In the genomic region with DNA sequence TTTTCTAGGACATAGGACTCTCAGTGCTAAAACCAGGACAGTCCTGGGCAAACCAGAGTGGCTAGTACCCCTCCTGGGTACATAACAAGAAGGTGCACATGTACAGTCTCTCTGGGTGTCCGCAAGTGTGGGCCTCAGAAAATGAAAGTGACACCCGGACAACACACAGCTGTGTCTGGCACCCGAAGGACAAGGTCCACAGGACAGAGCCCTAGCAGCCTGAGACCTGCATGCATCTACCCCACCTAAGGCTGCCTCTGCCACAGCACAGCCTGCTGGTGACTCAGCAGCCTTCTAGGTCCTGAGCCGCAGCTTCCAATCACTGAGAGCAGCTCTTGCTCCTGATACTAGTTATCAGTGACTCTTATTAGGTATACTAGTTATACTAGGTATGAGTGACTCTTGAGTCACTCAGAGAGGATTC, we compare ENCODE assay signal across 1 cellular context.
TF ChIP-seq lines count a peak whose summit lies in the region.

No MANE protein-coding gene starts in this region.

TF ChIP-seq in HepG2, 621 proteins besides CTCF, POLR2A, EP300 and RAD21 (continued from another document and continues in another):
- TF ChIP-seq, protein P1, sequence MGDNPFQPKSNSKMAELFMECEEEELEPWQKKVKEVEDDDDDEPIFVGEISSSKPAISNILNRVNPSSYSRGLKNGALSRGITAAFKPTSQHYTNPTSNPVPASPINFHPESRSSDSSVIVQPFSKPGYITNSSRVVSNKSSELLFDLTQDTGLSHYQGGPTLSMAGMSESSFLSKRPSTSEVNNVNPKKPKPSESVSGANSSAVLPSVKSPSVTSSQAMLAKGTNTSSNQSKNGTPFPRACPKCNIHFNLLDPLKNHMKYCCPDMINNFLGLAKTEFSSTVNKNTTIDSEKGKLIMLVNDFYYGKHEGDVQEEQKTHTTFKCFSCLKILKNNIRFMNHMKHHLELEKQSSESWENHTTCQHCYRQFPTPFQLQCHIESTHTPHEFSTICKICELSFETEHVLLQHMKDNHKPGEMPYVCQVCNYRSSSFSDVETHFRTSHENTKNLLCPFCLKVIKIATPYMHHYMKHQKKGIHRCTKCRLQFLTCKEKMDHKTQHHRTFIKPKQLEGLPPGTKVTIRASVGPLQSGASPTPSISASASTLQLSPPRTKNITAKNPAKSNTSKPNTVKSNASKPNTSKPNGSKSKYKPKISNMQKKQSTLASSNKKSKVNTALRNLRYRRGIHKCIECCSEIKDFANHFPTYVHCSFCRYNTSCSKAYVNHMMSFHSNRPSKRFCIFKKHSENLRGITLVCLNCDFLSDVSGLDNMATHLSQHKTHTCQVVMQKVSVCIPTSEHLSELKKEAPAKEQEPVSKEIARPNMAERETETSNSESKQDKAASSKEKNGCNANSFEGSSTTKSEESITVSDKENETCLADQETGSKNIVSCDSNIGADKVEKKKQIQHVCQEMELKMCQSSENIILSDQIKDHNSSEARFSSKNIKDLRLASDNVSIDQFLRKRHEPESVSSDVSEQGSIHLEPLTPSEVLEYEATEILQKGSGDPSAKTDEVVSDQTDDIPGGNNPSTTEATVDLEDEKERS (CRISPR knock-in tag; IDR thresholded peaks at IDR 0.05), result no peak
- no peak for TF ChIP-seq ZNF274 (CRISPR knock-in tag; IDR thresholded peaks at IDR 0.05)
- TF ChIP-seq SNRNP70 (IDR thresholded peaks at IDR 0.05; ENCODE audit: low read depth, low read length), result no peak
- TF ChIP-seq AGO1 (IDR thresholded peaks at IDR 0.05; ENCODE audit: low read depth, low read length, poor library complexity, severe bottlenecking), result no peak
- TF ChIP-seq, protein P2, sequence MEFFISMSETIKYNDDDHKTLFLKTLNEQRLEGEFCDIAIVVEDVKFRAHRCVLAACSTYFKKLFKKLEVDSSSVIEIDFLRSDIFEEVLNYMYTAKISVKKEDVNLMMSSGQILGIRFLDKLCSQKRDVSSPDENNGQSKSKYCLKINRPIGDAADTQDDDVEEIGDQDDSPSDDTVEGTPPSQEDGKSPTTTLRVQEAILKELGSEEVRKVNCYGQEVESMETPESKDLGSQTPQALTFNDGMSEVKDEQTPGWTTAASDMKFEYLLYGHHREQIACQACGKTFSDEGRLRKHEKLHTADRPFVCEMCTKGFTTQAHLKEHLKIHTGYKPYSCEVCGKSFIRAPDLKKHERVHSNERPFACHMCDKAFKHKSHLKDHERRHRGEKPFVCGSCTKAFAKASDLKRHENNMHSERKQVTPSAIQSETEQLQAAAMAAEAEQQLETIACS (CRISPR knock-in tag; IDR thresholded peaks at IDR 0.05), result no peak
- TF ChIP-seq, protein P3, sequence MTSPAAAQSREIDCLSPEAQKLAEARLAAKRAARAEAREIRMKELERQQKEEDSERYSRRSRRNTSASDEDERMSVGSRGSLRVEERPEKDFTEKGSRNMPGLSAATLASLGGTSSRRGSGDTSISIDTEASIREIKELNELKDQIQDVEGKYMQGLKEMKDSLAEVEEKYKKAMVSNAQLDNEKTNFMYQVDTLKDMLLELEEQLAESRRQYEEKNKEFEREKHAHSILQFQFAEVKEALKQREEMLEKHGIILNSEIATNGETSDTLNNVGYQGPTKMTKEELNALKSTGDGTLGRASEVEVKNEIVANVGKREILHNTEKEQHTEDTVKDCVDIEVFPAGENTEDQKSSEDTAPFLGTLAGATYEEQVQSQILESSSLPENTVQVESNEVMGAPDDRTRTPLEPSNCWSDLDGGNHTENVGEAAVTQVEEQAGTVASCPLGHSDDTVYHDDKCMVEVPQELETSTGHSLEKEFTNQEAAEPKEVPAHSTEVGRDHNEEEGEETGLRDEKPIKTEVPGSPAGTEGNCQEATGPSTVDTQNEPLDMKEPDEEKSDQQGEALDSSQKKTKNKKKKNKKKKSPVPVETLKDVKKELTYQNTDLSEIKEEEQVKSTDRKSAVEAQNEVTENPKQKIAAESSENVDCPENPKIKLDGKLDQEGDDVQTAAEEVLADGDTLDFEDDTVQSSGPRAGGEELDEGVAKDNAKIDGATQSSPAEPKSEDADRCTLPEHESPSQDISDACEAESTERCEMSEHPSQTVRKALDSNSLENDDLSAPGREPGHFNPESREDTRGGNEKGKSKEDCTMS (CRISPR knock-in tag; conservative IDR thresholded peaks at IDR 0.05), result no peak
- TF ChIP-seq CBX5 (CRISPR knock-in tag; IDR thresholded peaks at IDR 0.05; ENCODE audit: borderline replicate concordance), result peak; percentile 61; the same call in 1 of the 2 replicates
- TF ChIP-seq ASH2L (IDR thresholded peaks at IDR 0.05; ENCODE audit: insufficient read length, low read depth, low read length), result no peak
- no peak for TF ChIP-seq ELF4 (CRISPR knock-in tag; IDR thresholded peaks at IDR 0.05; ENCODE audit: borderline replicate concordance)
- no peak for TF ChIP-seq ZNF432 (CRISPR knock-in tag; IDR thresholded peaks at IDR 0.05; ENCODE audit: borderline replicate concordance)
- TF ChIP-seq GTF3A (CRISPR knock-in tag; conservative IDR thresholded peaks at IDR 0.05), result no peak
- 0 out of 2 replicates have a peak, but pooled peaks have one; percentile 33 for TF ChIP-seq RARA (CRISPR knock-in tag; IDR thresholded peaks at IDR 0.05)
- no peak for TF ChIP-seq NR2C2 (CRISPR knock-in tag; IDR thresholded peaks at IDR 0.05; ENCODE audit: borderline replicate concordance)
- TF ChIP-seq BRD4 (CRISPR knock-in tag; IDR thresholded peaks at IDR 0.05), result peak; percentile 69
- TF ChIP-seq, protein P4, sequence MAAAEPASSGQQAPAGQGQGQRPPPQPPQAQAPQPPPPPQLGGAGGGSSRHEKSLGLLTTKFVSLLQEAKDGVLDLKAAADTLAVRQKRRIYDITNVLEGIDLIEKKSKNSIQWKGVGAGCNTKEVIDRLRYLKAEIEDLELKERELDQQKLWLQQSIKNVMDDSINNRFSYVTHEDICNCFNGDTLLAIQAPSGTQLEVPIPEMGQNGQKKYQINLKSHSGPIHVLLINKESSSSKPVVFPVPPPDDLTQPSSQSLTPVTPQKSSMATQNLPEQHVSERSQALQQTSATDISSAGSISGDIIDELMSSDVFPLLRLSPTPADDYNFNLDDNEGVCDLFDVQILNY (CRISPR knock-in tag; conservative IDR thresholded peaks at IDR 0.05), result no peak
- TF ChIP-seq ZC3H4 (CRISPR knock-in tag; IDR thresholded peaks at IDR 0.05; ENCODE audit: borderline replicate concordance), result no peak
- TF ChIP-seq ZNF496 (CRISPR knock-in tag; IDR thresholded peaks at IDR 0.05; ENCODE audit: insufficient replicate concordance), result no peak
- no peak for TF ChIP-seq ZNF616 (CRISPR knock-in tag; IDR thresholded peaks at IDR 0.05; ENCODE audit: low read depth)
- TF ChIP-seq SUZ12 (IDR thresholded peaks at IDR 0.05; ENCODE audit: low read depth, low read length), result no peak
- TF ChIP-seq BCL6 (CRISPR knock-in tag; IDR thresholded peaks at IDR 0.05), result peak; percentile 41; the same call in 1 of the 2 replicates
- TF ChIP-seq, protein P5, sequence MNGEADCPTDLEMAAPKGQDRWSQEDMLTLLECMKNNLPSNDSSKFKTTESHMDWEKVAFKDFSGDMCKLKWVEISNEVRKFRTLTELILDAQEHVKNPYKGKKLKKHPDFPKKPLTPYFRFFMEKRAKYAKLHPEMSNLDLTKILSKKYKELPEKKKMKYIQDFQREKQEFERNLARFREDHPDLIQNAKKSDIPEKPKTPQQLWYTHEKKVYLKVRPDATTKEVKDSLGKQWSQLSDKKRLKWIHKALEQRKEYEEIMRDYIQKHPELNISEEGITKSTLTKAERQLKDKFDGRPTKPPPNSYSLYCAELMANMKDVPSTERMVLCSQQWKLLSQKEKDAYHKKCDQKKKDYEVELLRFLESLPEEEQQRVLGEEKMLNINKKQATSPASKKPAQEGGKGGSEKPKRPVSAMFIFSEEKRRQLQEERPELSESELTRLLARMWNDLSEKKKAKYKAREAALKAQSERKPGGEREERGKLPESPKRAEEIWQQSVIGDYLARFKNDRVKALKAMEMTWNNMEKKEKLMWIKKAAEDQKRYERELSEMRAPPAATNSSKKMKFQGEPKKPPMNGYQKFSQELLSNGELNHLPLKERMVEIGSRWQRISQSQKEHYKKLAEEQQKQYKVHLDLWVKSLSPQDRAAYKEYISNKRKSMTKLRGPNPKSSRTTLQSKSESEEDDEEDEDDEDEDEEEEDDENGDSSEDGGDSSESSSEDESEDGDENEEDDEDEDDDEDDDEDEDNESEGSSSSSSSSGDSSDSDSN (CRISPR knock-in tag; IDR thresholded peaks at IDR 0.05), result peak; percentile 39; the same call in 1 of the 2 replicates
- no peak for TF ChIP-seq ZFP36L2 (CRISPR knock-in tag; IDR thresholded peaks at IDR 0.05)
- TF ChIP-seq, protein P6, sequence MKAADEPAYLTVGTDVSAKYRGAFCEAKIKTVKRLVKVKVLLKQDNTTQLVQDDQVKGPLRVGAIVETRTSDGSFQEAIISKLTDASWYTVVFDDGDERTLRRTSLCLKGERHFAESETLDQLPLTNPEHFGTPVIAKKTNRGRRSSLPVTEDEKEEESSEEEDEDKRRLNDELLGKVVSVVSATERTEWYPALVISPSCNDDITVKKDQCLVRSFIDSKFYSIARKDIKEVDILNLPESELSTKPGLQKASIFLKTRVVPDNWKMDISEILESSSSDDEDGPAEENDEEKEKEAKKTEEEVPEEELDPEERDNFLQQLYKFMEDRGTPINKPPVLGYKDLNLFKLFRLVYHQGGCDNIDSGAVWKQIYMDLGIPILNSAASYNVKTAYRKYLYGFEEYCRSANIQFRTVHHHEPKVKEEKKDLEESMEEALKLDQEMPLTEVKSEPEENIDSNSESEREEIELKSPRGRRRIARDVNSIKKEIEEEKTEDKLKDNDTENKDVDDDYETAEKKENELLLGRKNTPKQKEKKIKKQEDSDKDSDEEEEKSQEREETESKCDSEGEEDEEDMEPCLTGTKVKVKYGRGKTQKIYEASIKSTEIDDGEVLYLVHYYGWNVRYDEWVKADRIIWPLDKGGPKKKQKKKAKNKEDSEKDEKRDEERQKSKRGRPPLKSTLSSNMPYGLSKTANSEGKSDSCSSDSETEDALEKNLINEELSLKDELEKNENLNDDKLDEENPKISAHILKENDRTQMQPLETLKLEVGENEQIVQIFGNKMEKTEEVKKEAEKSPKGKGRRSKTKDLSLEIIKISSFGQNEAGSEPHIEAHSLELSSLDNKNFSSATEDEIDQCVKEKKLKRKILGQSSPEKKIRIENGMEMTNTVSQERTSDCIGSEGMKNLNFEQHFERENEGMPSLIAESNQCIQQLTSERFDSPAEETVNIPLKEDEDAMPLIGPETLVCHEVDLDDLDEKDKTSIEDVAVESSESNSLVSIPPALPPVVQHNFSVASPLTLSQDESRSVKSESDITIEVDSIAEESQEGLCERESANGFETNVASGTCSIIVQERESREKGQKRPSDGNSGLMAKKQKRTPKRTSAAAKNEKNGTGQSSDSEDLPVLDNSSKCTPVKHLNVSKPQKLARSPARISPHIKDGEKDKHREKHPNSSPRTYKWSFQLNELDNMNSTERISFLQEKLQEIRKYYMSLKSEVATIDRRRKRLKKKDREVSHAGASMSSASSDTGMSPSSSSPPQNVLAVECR (CRISPR knock-in tag; IDR thresholded peaks at IDR 0.05; ENCODE audit: borderline replicate concordance), result peak; percentile 44; the same call in 1 of the 2 replicates
- TF ChIP-seq HNF4G (IDR thresholded peaks at IDR 0.05; ENCODE audit: borderline replicate concordance, low read depth, low read length), result peak; percentile 78
- peak; percentile 68; the same call in 1 of the 2 replicates for TF ChIP-seq HNF4G (CRISPR knock-in tag; IDR thresholded peaks at IDR 0.05; ENCODE audit: borderline replicate concordance, low read depth)
- TF ChIP-seq, protein P7, sequence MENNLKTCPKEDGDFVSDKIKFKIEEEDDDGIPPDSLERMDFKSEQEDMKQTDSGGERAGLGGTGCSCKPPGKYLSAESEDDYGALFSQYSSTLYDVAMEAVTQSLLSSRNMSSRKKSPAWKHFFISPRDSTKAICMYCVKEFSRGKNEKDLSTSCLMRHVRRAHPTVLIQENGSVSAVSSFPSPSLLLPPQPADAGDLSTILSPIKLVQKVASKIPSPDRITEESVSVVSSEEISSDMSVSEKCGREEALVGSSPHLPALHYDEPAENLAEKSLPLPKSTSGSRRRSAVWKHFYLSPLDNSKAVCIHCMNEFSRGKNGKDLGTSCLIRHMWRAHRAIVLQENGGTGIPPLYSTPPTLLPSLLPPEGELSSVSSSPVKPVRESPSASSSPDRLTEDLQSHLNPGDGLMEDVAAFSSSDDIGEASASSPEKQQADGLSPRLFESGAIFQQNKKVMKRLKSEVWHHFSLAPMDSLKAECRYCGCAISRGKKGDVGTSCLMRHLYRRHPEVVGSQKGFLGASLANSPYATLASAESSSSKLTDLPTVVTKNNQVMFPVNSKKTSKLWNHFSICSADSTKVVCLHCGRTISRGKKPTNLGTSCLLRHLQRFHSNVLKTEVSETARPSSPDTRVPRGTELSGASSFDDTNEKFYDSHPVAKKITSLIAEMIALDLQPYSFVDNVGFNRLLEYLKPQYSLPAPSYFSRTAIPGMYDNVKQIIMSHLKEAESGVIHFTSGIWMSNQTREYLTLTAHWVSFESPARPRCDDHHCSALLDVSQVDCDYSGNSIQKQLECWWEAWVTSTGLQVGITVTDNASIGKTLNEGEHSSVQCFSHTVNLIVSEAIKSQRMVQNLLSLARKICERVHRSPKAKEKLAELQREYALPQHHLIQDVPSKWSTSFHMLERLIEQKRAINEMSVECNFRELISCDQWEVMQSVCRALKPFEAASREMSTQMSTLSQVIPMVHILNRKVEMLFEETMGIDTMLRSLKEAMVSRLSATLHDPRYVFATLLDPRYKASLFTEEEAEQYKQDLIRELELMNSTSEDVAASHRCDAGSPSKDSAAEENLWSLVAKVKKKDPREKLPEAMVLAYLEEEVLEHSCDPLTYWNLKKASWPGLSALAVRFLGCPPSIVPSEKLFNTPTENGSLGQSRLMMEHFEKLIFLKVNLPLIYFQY (CRISPR knock-in tag; IDR thresholded peaks at IDR 0.05; ENCODE audit: borderline replicate concordance), result no peak
- TF ChIP-seq ZNF333 (CRISPR knock-in tag; IDR thresholded peaks at IDR 0.05; ENCODE audit: borderline replicate concordance), result no peak
- no peak for TF ChIP-seq ZNF720 (CRISPR knock-in tag; IDR thresholded peaks at IDR 0.05)
- TF ChIP-seq POGZ (CRISPR knock-in tag; IDR thresholded peaks at IDR 0.05), result 0 out of 2 replicates have a peak, but pooled peaks have one; percentile 11
- TF ChIP-seq CHCHD3 (CRISPR knock-in tag; IDR thresholded peaks at IDR 0.05), result no peak
- TF ChIP-seq TBX3 (IDR thresholded peaks at IDR 0.05; ENCODE audit: borderline replicate concordance), result no peak
- no peak for TF ChIP-seq CBX2 (IDR thresholded peaks at IDR 0.05; ENCODE audit: low read depth, low read length)
- TF ChIP-seq CBX2 (CRISPR knock-in tag; IDR thresholded peaks at IDR 0.05; ENCODE audit: low read depth), result no peak
- no peak for TF ChIP-seq ZNF251 (CRISPR knock-in tag; IDR thresholded peaks at IDR 0.05)
- TF ChIP-seq, protein P8, sequence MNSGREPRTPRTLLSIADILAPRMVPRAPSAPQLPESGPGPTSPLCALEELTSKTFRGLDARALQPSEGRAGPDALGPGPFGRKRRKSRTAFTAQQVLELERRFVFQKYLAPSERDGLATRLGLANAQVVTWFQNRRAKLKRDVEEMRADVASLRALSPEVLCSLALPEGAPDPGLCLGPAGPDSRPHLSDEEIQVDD (CRISPR knock-in tag; IDR thresholded peaks at IDR 0.05; ENCODE audit: borderline replicate concordance), result no peak
- no peak for TF ChIP-seq ZNF773 (CRISPR knock-in tag; IDR thresholded peaks at IDR 0.05; ENCODE audit: borderline replicate concordance)
- TF ChIP-seq STAT5B (CRISPR knock-in tag; IDR thresholded peaks at IDR 0.05), result no peak
- TF ChIP-seq DNMT1 (CRISPR knock-in tag; IDR thresholded peaks at IDR 0.05), result no peak
- TF ChIP-seq, protein P9, sequence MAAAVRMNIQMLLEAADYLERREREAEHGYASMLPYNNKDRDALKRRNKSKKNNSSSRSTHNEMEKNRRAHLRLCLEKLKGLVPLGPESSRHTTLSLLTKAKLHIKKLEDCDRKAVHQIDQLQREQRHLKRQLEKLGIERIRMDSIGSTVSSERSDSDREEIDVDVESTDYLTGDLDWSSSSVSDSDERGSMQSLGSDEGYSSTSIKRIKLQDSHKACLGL (CRISPR knock-in tag; IDR thresholded peaks at IDR 0.05), result no peak
- TF ChIP-seq FOXA3 (CRISPR knock-in tag; IDR thresholded peaks at IDR 0.05), result no peak
- TF ChIP-seq AKAP8 (CRISPR knock-in tag; IDR thresholded peaks at IDR 0.05), result no peak
- no peak; the same call in 1 of the 2 replicates for TF ChIP-seq ZNF839 (CRISPR knock-in tag; IDR thresholded peaks at IDR 0.05; ENCODE audit: borderline replicate concordance)
- no peak for TF ChIP-seq ZNF75D (CRISPR knock-in tag; IDR thresholded peaks at IDR 0.05; ENCODE audit: borderline replicate concordance)
